8 cellular contexts compared by ENCODE assay signal in the genomic region with DNA sequence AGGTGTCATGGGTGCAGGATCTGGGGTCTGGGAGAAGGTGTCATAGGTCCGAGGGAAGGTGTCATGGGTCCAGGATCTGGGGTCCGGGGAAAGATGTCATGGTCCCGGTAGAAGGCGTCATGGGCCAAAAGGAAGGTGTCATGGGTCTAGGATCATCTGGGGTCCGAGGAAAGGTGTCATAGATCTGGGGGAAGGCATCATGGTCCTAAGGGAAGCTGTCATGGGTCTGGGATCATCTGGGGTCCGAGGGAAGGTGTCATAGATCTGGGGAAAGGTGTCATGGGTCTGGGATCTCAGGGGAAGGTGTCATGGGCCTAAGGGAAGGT. TPM values are rescaled to one million over a fixed set of nuclear protein-coding genes. Genes with fewer than 3 reads are reported as not detected.
DNase-seq lines count a peak whose midpoint lies in the region; ATAC-seq, FAIRE-seq and TF ChIP-seq lines count a peak whose summit lies in the region.

No MANE protein-coding gene starts in this region.

- WGBS in HepG2 (ENCODE audit: low lambda C conversion rate): 4% methylated on average over 6 of the region's 6 CpGs
- WGBS in testis, 2 donors: 38 to 48% methylated on average over 6 of the region's 6 CpGs

- H3K36me3 ChIP-seq in HepG2 (replicated peaks in 1 of 2; ENCODE audit: control insufficient read depth in 1 of 2, insufficient read depth in 2 of 2, low read length in 2 of 2) (0 out of 5 replicates have a peak, but pooled peaks cover 0 to 3% of the 10 kb centered on the region in 2 experiments), testis (ENCODE audit: low read depth, missing control alignments) (no peaks in the 10 kb centered on the region)

- H3K4me1 ChIP-seq in HepG2 (ENCODE audit: insufficient read depth, low read length) (peaks cover 59% of the 10 kb centered on the region), testis (peaks cover 33% of the 10 kb centered on the region)

- intact Hi-C loops in HepG2 (cut with micrococcal nuclease; ENCODE audit: unreplicated experiment): no loop called here
- intact Hi-C loops in testis (cut with DNase I; ENCODE audit: low total_unique reads): no loop called here

- no peak overlapping the region for H3K27ac ChIP-seq in HepG2 (ENCODE audit: extremely low read length, insufficient read depth, low read length)
- H3K27ac ChIP-seq in testis: no peak overlapping the region

- TF ChIP-seq EP300 in HepG2 (IDR thresholded peaks at IDR 0.05; ENCODE audit: low read depth in 2 of 2, low read length in 2 of 2) (no peak), HepG2 (CRISPR knock-in tag; IDR thresholded peaks at IDR 0.05; ENCODE audit: borderline replicate concordance) (no peak)

- no peaks in the 10 kb centered on the region for H3K27me3 Mint-ChIP-seq in activated CD4-positive, alpha-beta T cell treated with anti-CD3 and anti-CD28 coated beads, Interleukin-2, amount 10 ng/mL, durations not matched to agents 7 days and 5 days
- no peaks in the 10 kb centered on the region for H3K27me3 Mint-ChIP-seq in activated naive CD8-positive, alpha-beta T cell treated with anti-CD3 and anti-CD28 coated beads, Interleukin-2, amount 50 U/mL, for 24 hours

- no TSS peak for BruUV-seq in HepG2 (replicated peaks; lab: Mats Ljungman, UMichigan)

- TF ChIP-seq CTCF in HepG2 (CRISPR knock-in tag; IDR thresholded peaks at IDR 0.05) (no peak), testis (IDR thresholded peaks at IDR 0.05) (no peak)

- H3K27me3 ChIP-seq in HepG2 (ENCODE audit: control insufficient read depth in 1 of 2, insufficient read depth in 2 of 2, low read length in 2 of 2): no peaks in the 10 kb centered on the region
- H3K27me3 ChIP-seq in testis: no peaks in the 10 kb centered on the region

- TF ChIP-seq POLR2A in HepG2 (IDR thresholded peaks at IDR 0.05; ENCODE audit: insufficient read depth in 1 of 2, low read depth in 2 of 2, low read length in 2 of 2) (no peak), testis (IDR thresholded peaks at IDR 0.05) (no peak)

- H3K9ac ChIP-seq in HepG2 (ENCODE audit: insufficient read depth, low read depth, low read length): peak overlapping the region; percentile 82

- no peak overlapping the region for H2AFZ ChIP-seq in HepG2 (ENCODE audit: low read length)

- FAIRE-seq in HepG2 (lab: Jason Lieb, UNC): no peak

- peaks cover 14% of the 10 kb centered on the region; the same call in 1 of the 2 replicates for H4K20me1 ChIP-seq in HepG2 (ENCODE audit: insufficient read depth, low read length)

- H3K4me1 Mint-ChIP-seq in activated CD4-positive, alpha-beta T cell treated with anti-CD3 and anti-CD28 coated beads, Interleukin-2, amount 10 ng/mL, durations not matched to agents 7 days and 5 days: peaks cover 26% of the 10 kb centered on the region
- H3K4me1 Mint-ChIP-seq in activated naive CD8-positive, alpha-beta T cell treated with anti-CD3 and anti-CD28 coated beads, Interleukin-2, amount 50 U/mL, for 24 hours: peaks cover 23% of the 10 kb centered on the region

- in situ Hi-C loops in HepG2 (cut with HindIII; ENCODE audit: extremely low pct_ligation_motif_present, low pct_unique_long_range_greater_than_20kb) (no loop called here), KBM-7 (cut with MboI; ENCODE audit: low pct_unique_long_range_greater_than_20kb, low sequenced_read_pairs) (no loop called here)

- peaks cover 1% of the 10 kb centered on the region for H3K36me3 Mint-ChIP-seq in activated CD4-positive, alpha-beta T cell treated with anti-CD3 and anti-CD28 coated beads, Interleukin-2, amount 10 ng/mL, durations not matched to agents 7 days and 5 days (ENCODE audit: low read depth)
- peaks cover 13% of the 10 kb centered on the region for H3K36me3 Mint-ChIP-seq in activated naive CD8-positive, alpha-beta T cell treated with anti-CD3 and anti-CD28 coated beads, Interleukin-2, amount 50 U/mL, for 24 hours (ENCODE audit: low read depth)

- peak overlapping the region; percentile 90 for H3K4me2 ChIP-seq in HepG2 (ENCODE audit: low read depth, low read length)

- POLR2A ChIA-PET in activated CD4-positive, alpha-beta T cell treated with anti-CD3 and anti-CD28 coated beads, Interleukin-2, amount 10 ng/mL, durations not matched to agents 7 days and 5 days (lab: Charles Lee): no interaction called here
- POLR2A ChIA-PET in HepG2 (lab: Yijun Ruan, JAX): no interaction called here

- no peak for ATAC-seq in activated naive CD8-positive, alpha-beta T cell treated with anti-CD3 and anti-CD28 coated beads, Interleukin-2, amount 50 U/mL, for 24 hours
- no peak for ATAC-seq in HepG2

- H3K9me3 ChIP-seq in HepG2 (ENCODE audit: low read length): no peaks in the 10 kb centered on the region
- H3K9me3 ChIP-seq in testis: no peaks in the 10 kb centered on the region

- CTCF ChIA-PET in activated CD4-positive, alpha-beta T cell treated with anti-CD3 and anti-CD28 coated beads, Interleukin-2, amount 10 ng/mL, durations not matched to agents 7 days and 5 days (lab: Charles Lee): no interaction called here
- CTCF ChIA-PET in HepG2 (lab: Yijun Ruan, JAX; ENCODE audit: low intra/inter-chr PET ratio, low total read pairs): no interaction called here

- H3K4me3 ChIP-seq in HepG2 (replicated peaks in 1 of 3; ENCODE audit: insufficient read depth in 1 of 3, low read depth in 2 of 3, low read length in 3 of 3) (peak overlapping the region; percentile 63 to 80 (median 80)), testis (peak overlapping the region; percentile 75 to 81)

- peaks cover 46% of the 10 kb centered on the region for H3K79me2 ChIP-seq in HepG2 (ENCODE audit: insufficient read depth, low read length)

- H3K27ac Mint-ChIP-seq in activated CD4-positive, alpha-beta T cell treated with anti-CD3 and anti-CD28 coated beads, Interleukin-2, amount 10 ng/mL, durations not matched to agents 7 days and 5 days: peak overlapping the region; percentile 83
- peak overlapping the region; percentile 66 for H3K27ac Mint-ChIP-seq in activated naive CD8-positive, alpha-beta T cell treated with anti-CD3 and anti-CD28 coated beads, Interleukin-2, amount 50 U/mL, for 24 hours

- H3K9me3 Mint-ChIP-seq in activated CD4-positive, alpha-beta T cell treated with anti-CD3 and anti-CD28 coated beads, Interleukin-2, amount 10 ng/mL, durations not matched to agents 7 days and 5 days: no peaks in the 10 kb centered on the region
- no peaks in the 10 kb centered on the region for H3K9me3 Mint-ChIP-seq in activated naive CD8-positive, alpha-beta T cell treated with anti-CD3 and anti-CD28 coated beads, Interleukin-2, amount 50 U/mL, for 24 hours

- no peak for DNase-seq in activated CD4-positive, alpha-beta T cell treated with anti-CD3 and anti-CD28 coated beads, Interleukin-2, amount 10 ng/mL, durations not matched to agents 7 days and 5 days
- DNase-seq in activated CD4-positive, alpha-beta T cell treated with anti-CD3 and anti-CD28 coated beads for 4 hours: no peak
- DNase-seq in activated naive CD8-positive, alpha-beta T cell treated with anti-CD3 and anti-CD28 coated beads, Interleukin-2, amount 50 U/mL, for 24 hours: no peak
- DNase-seq in HepG2 (ENCODE audit: low spot score): no peak
- DNase-seq in testis: no peak
- DNase-seq in KBM-7: no peak
- DNase-seq in effector CD4-positive, alpha-beta T cell: no peak
- DNase-seq in NCI-H2029 (lab: John Stamatoyannopoulos, UW): no peak

- TF ChIP-seq RAD21 in HepG2 (CRISPR knock-in tag; IDR thresholded peaks at IDR 0.05): no peak

- peak overlapping the region; percentile 81 for H3K4me3 Mint-ChIP-seq in activated CD4-positive, alpha-beta T cell treated with anti-CD3 and anti-CD28 coated beads, Interleukin-2, amount 10 ng/mL, durations not matched to agents 7 days and 5 days
- peak overlapping the region; percentile 81 for H3K4me3 Mint-ChIP-seq in activated naive CD8-positive, alpha-beta T cell treated with anti-CD3 and anti-CD28 coated beads, Interleukin-2, amount 50 U/mL, for 24 hours

RNA-seq across cellular contexts. Expression of a gene that starts 1.0 kb away (rescaled TPM):
- total RNA-seq in activated CD4-positive, alpha-beta T cell treated with anti-CD3 and anti-CD28 coated beads, Interleukin-2, amount 10 ng/mL, durations not matched to agents 7 days and 5 days: 10 to 100 TPM; 13.3 to 17.6 TPM
- 8.2 and 11.5 TPM in 2 replicates for total RNA-seq in HepG2 (2016; rRNA removed; fragmentation: Illumina TruSeq; extraction: Trizol)
- total RNA-seq in HepG2 (2016; cell fraction: cytosol; rRNA removed; fragmentation: Illumina TruSeq; extraction: Trizol; ENCODE audit: low read depth): 3.9 TPM in 2 replicates
- total RNA-seq in HepG2 (2016; cell fraction: insoluble cytoplasmic fraction; rRNA removed; fragmentation: Illumina TruSeq; extraction: Trizol): 7.7 and 10.5 TPM in 2 replicates
- total RNA-seq in HepG2 (2016; cell fraction: membrane; rRNA removed; fragmentation: Illumina TruSeq; extraction: Trizol): 9.2 and 9.7 TPM in 2 replicates
- 6.0 and 7.3 TPM in 2 replicates for total RNA-seq in HepG2 (2016; cell fraction: nucleus; rRNA removed; fragmentation: Illumina TruSeq; extraction: Trizol)
- polyA plus RNA-seq in HepG2 (2011; rRNA removed): 7.7 and 10.6 TPM in 2 replicates
- polyA plus RNA-seq in HepG2 (2011; cell fraction: cytosol; rRNA removed): 6.0 and 10.4 TPM in 2 replicates
- polyA plus RNA-seq in HepG2 (2011; cell fraction: nucleus; rRNA removed): 25.9 TPM in 2 replicates
- 7.0 and 9.0 TPM in 2 replicates for polyA plus RNA-seq in HepG2 (2012)
- 2.5 and 2.9 TPM in 2 replicates for polyA plus RNA-seq in HepG2 (2016; cell fraction: cytosol; fragmentation: Illumina TruSeq; extraction: Trizol; ENCODE audit: low read depth)
- 8.9 and 11.2 TPM in 2 replicates for polyA plus RNA-seq in HepG2 (2016; cell fraction: insoluble cytoplasmic fraction; fragmentation: Illumina TruSeq; extraction: Trizol; ENCODE audit: low read depth)
- polyA plus RNA-seq in HepG2 (2016; cell fraction: membrane; fragmentation: Illumina TruSeq; extraction: Trizol; ENCODE audit: low read depth): 6.5 and 6.8 TPM in 2 replicates
- polyA plus RNA-seq in HepG2 (2016; cell fraction: nucleus; fragmentation: Illumina TruSeq; extraction: Trizol; ENCODE audit: insufficient read depth, low read depth): 20.2 and 22.4 TPM in 2 replicates
- polyA minus RNA-seq in HepG2 (2011; rRNA and poly(A)+ RNA removed; ENCODE audit: low replicate concordance): 15.3 and 16.9 TPM in 2 replicates
- 5.5 and 7.3 TPM in 2 replicates for polyA minus RNA-seq in HepG2 (2011; cell fraction: cytosol; rRNA and poly(A)+ RNA removed)
- 3.4 and 4.0 TPM in 2 replicates for polyA minus RNA-seq in HepG2 (2011; cell fraction: nucleus; rRNA and poly(A)+ RNA removed)
- total RNA-seq in testis: 10 to 100 TPM; 47.9 to 51.2 TPM
- polyA plus RNA-seq in testis (ENCODE audit: insufficient read depth, low read depth, low replicate concordance): 27.6 TPM

RNA-seq across cellular contexts. Expression of a gene that starts 21.1 kb away (rescaled TPM):
- total RNA-seq in activated CD4-positive, alpha-beta T cell treated with anti-CD3 and anti-CD28 coated beads, Interleukin-2, amount 10 ng/mL, durations not matched to agents 7 days and 5 days: 10 to 100 TPM; 44.5 to 46.1 TPM
- total RNA-seq in HepG2 (2016; rRNA removed; fragmentation: Illumina TruSeq; extraction: Trizol): 8.4 and 19.7 TPM in 2 replicates
- total RNA-seq in HepG2 (2016; cell fraction: cytosol; rRNA removed; fragmentation: Illumina TruSeq; extraction: Trizol; ENCODE audit: low read depth): 7.5 and 10.0 TPM in 2 replicates
- total RNA-seq in HepG2 (2016; cell fraction: insoluble cytoplasmic fraction; rRNA removed; fragmentation: Illumina TruSeq; extraction: Trizol): 7.4 and 18.9 TPM in 2 replicates
- 13.0 and 18.2 TPM in 2 replicates for total RNA-seq in HepG2 (2016; cell fraction: membrane; rRNA removed; fragmentation: Illumina TruSeq; extraction: Trizol)
- 16.8 and 19.0 TPM in 2 replicates for total RNA-seq in HepG2 (2016; cell fraction: nucleus; rRNA removed; fragmentation: Illumina TruSeq; extraction: Trizol)
- 7.7 and 13.6 TPM in 2 replicates for polyA plus RNA-seq in HepG2 (2011; rRNA removed)
- polyA plus RNA-seq in HepG2 (2011; cell fraction: cytosol; rRNA removed): 7.2 and 11.6 TPM in 2 replicates
- 70.8 and 80.2 TPM in 2 replicates for polyA plus RNA-seq in HepG2 (2011; cell fraction: nucleus; rRNA removed)
- polyA plus RNA-seq in HepG2 (2012): 6.7 and 8.5 TPM in 2 replicates
- 6.3 and 7.2 TPM in 2 replicates for polyA plus RNA-seq in HepG2 (2016; cell fraction: cytosol; fragmentation: Illumina TruSeq; extraction: Trizol; ENCODE audit: low read depth)
- 6.9 and 8.3 TPM in 2 replicates for polyA plus RNA-seq in HepG2 (2016; cell fraction: insoluble cytoplasmic fraction; fragmentation: Illumina TruSeq; extraction: Trizol; ENCODE audit: low read depth)
- 10.4 and 10.8 TPM in 2 replicates for polyA plus RNA-seq in HepG2 (2016; cell fraction: membrane; fragmentation: Illumina TruSeq; extraction: Trizol; ENCODE audit: low read depth)
- 31.7 and 36.7 TPM in 2 replicates for polyA plus RNA-seq in HepG2 (2016; cell fraction: nucleus; fragmentation: Illumina TruSeq; extraction: Trizol; ENCODE audit: insufficient read depth, low read depth)
- polyA minus RNA-seq in HepG2 (2011; rRNA and poly(A)+ RNA removed; ENCODE audit: low replicate concordance): 38.0 and 89.1 TPM in 2 replicates
- 8.1 and 11.1 TPM in 2 replicates for polyA minus RNA-seq in HepG2 (2011; cell fraction: cytosol; rRNA and poly(A)+ RNA removed)
- 13.6 and 14.0 TPM in 2 replicates for polyA minus RNA-seq in HepG2 (2011; cell fraction: nucleus; rRNA and poly(A)+ RNA removed)
- 100 to 1,000 TPM in 1 of 2 donors, 10 to 100 TPM in 1; 95.4 to 123 TPM for total RNA-seq in testis
- 80.5 TPM for polyA plus RNA-seq in testis (ENCODE audit: insufficient read depth, low read depth, low replicate concordance)

RNA-seq across cellular contexts. Expression of a gene that starts 24.0 kb away (rescaled TPM):
- total RNA-seq in activated CD4-positive, alpha-beta T cell treated with anti-CD3 and anti-CD28 coated beads, Interleukin-2, amount 10 ng/mL, durations not matched to agents 7 days and 5 days: 1 to 10 TPM; 1.9 to 2.7 TPM
- total RNA-seq in HepG2 (2016; rRNA removed; fragmentation: Illumina TruSeq; extraction: Trizol): 0.40 and 0.48 TPM in 2 replicates
- not detected in 2 replicates for total RNA-seq in HepG2 (2016; cell fraction: cytosol; rRNA removed; fragmentation: Illumina TruSeq; extraction: Trizol; ENCODE audit: low read depth)
- 0.33 and 0.45 TPM in 2 replicates for total RNA-seq in HepG2 (2016; cell fraction: insoluble cytoplasmic fraction; rRNA removed; fragmentation: Illumina TruSeq; extraction: Trizol)
- total RNA-seq in HepG2 (2016; cell fraction: membrane; rRNA removed; fragmentation: Illumina TruSeq; extraction: Trizol): 0.10 and 0.22 TPM in 2 replicates
- total RNA-seq in HepG2 (2016; cell fraction: nucleus; rRNA removed; fragmentation: Illumina TruSeq; extraction: Trizol): 0.22 TPM in 1 of 2 replicates, not detected in the other
- polyA plus RNA-seq in HepG2 (2011; rRNA removed): 0.59 and 1.1 TPM in 2 replicates
- 0.71 and 1.2 TPM in 2 replicates for polyA plus RNA-seq in HepG2 (2011; cell fraction: cytosol; rRNA removed)
- 1.3 and 1.7 TPM in 2 replicates for polyA plus RNA-seq in HepG2 (2011; cell fraction: nucleus; rRNA removed)
- 1.4 and 1.5 TPM in 2 replicates for polyA plus RNA-seq in HepG2 (2012)
- polyA plus RNA-seq in HepG2 (2016; cell fraction: cytosol; fragmentation: Illumina TruSeq; extraction: Trizol; ENCODE audit: low read depth): 0.09 TPM in 1 of 2 replicates, not detected in the other
- polyA plus RNA-seq in HepG2 (2016; cell fraction: insoluble cytoplasmic fraction; fragmentation: Illumina TruSeq; extraction: Trizol; ENCODE audit: low read depth): 0.26 TPM in 2 replicates
- not detected in 2 replicates for polyA plus RNA-seq in HepG2 (2016; cell fraction: membrane; fragmentation: Illumina TruSeq; extraction: Trizol; ENCODE audit: low read depth)
- not detected in 2 replicates for polyA plus RNA-seq in HepG2 (2016; cell fraction: nucleus; fragmentation: Illumina TruSeq; extraction: Trizol; ENCODE audit: insufficient read depth, low read depth)
- 1.4 TPM in 1 of 2 replicates, not detected in the other for polyA minus RNA-seq in HepG2 (2011; rRNA and poly(A)+ RNA removed; ENCODE audit: low replicate concordance)
- 0.40 and 0.88 TPM in 2 replicates for polyA minus RNA-seq in HepG2 (2011; cell fraction: cytosol; rRNA and poly(A)+ RNA removed)
- polyA minus RNA-seq in HepG2 (2011; cell fraction: nucleus; rRNA and poly(A)+ RNA removed): 0.13 and 0.25 TPM in 2 replicates
- total RNA-seq in testis: 1 to 10 TPM; 4.5 TPM
- 3.0 TPM for polyA plus RNA-seq in testis (ENCODE audit: insufficient read depth, low read depth, low replicate concordance)

RNA-seq across cellular contexts. Expression of a gene that starts 30.6 kb away (rescaled TPM):
- total RNA-seq in activated CD4-positive, alpha-beta T cell treated with anti-CD3 and anti-CD28 coated beads, Interleukin-2, amount 10 ng/mL, durations not matched to agents 7 days and 5 days: not detected
- total RNA-seq in HepG2 (2016; rRNA removed; fragmentation: Illumina TruSeq; extraction: Trizol) (0.07 TPM in 1 of 2 replicates, not detected in the other), testis (1 to 10 TPM; 5.0 to 7.2 TPM)
- total RNA-seq in HepG2 (2016; cell fraction: cytosol; rRNA removed; fragmentation: Illumina TruSeq; extraction: Trizol; ENCODE audit: low read depth): not detected in 2 replicates
- not detected in 2 replicates for total RNA-seq in HepG2 (2016; cell fraction: insoluble cytoplasmic fraction; rRNA removed; fragmentation: Illumina TruSeq; extraction: Trizol)
- not detected in 2 replicates for total RNA-seq in HepG2 (2016; cell fraction: membrane; rRNA removed; fragmentation: Illumina TruSeq; extraction: Trizol)
- total RNA-seq in HepG2 (2016; cell fraction: nucleus; rRNA removed; fragmentation: Illumina TruSeq; extraction: Trizol): not detected in 2 replicates
- polyA plus RNA-seq in HepG2 (2011; rRNA removed) (0.16 and 0.38 TPM in 2 replicates), testis (ENCODE audit: insufficient read depth, low read depth, low replicate concordance) (1.7 TPM)
- polyA plus RNA-seq in HepG2 (2011; cell fraction: cytosol; rRNA removed): 0.23 and 0.28 TPM in 2 replicates
- polyA plus RNA-seq in HepG2 (2011; cell fraction: nucleus; rRNA removed): 0.81 and 1.2 TPM in 2 replicates
- polyA plus RNA-seq in HepG2 (2012): 0.63 and 0.74 TPM in 2 replicates
- polyA plus RNA-seq in HepG2 (2016; cell fraction: cytosol; fragmentation: Illumina TruSeq; extraction: Trizol; ENCODE audit: low read depth): not detected in 2 replicates
- not detected in 2 replicates for polyA plus RNA-seq in HepG2 (2016; cell fraction: insoluble cytoplasmic fraction; fragmentation: Illumina TruSeq; extraction: Trizol; ENCODE audit: low read depth)
- not detected in 2 replicates for polyA plus RNA-seq in HepG2 (2016; cell fraction: membrane; fragmentation: Illumina TruSeq; extraction: Trizol; ENCODE audit: low read depth)
- polyA plus RNA-seq in HepG2 (2016; cell fraction: nucleus; fragmentation: Illumina TruSeq; extraction: Trizol; ENCODE audit: insufficient read depth, low read depth): not detected in 2 replicates
- 0.12 TPM in 1 of 2 replicates, not detected in the other for polyA minus RNA-seq in HepG2 (2011; rRNA and poly(A)+ RNA removed; ENCODE audit: low replicate concordance)
- 0.35 and 0.40 TPM in 2 replicates for polyA minus RNA-seq in HepG2 (2011; cell fraction: cytosol; rRNA and poly(A)+ RNA removed)
- polyA minus RNA-seq in HepG2 (2011; cell fraction: nucleus; rRNA and poly(A)+ RNA removed): not detected in 2 replicates

RNA-seq across cellular contexts. Expression of a gene that starts 39.9 kb away (rescaled TPM):
- total RNA-seq in activated CD4-positive, alpha-beta T cell treated with anti-CD3 and anti-CD28 coated beads, Interleukin-2, amount 10 ng/mL, durations not matched to agents 7 days and 5 days: 1 to 10 TPM; 1.8 to 2.7 TPM
- 2.4 and 4.9 TPM in 2 replicates for total RNA-seq in HepG2 (2016; rRNA removed; fragmentation: Illumina TruSeq; extraction: Trizol)
- 0.61 and 0.88 TPM in 2 replicates for total RNA-seq in HepG2 (2016; cell fraction: cytosol; rRNA removed; fragmentation: Illumina TruSeq; extraction: Trizol; ENCODE audit: low read depth)
- total RNA-seq in HepG2 (2016; cell fraction: insoluble cytoplasmic fraction; rRNA removed; fragmentation: Illumina TruSeq; extraction: Trizol): 2.1 and 4.8 TPM in 2 replicates
- total RNA-seq in HepG2 (2016; cell fraction: membrane; rRNA removed; fragmentation: Illumina TruSeq; extraction: Trizol): 1.1 and 1.8 TPM in 2 replicates
- 3.0 and 3.4 TPM in 2 replicates for total RNA-seq in HepG2 (2016; cell fraction: nucleus; rRNA removed; fragmentation: Illumina TruSeq; extraction: Trizol)
- polyA plus RNA-seq in HepG2 (2011; rRNA removed): 1.7 and 2.9 TPM in 2 replicates
- polyA plus RNA-seq in HepG2 (2011; cell fraction: cytosol; rRNA removed): 2.6 and 4.2 TPM in 2 replicates
- 4.0 and 4.2 TPM in 2 replicates for polyA plus RNA-seq in HepG2 (2011; cell fraction: nucleus; rRNA removed)
- polyA plus RNA-seq in HepG2 (2012): 1.7 and 2.2 TPM in 2 replicates
- 0.58 and 0.66 TPM in 2 replicates for polyA plus RNA-seq in HepG2 (2016; cell fraction: cytosol; fragmentation: Illumina TruSeq; extraction: Trizol; ENCODE audit: low read depth)
- polyA plus RNA-seq in HepG2 (2016; cell fraction: insoluble cytoplasmic fraction; fragmentation: Illumina TruSeq; extraction: Trizol; ENCODE audit: low read depth): 2.6 and 2.7 TPM in 2 replicates
- polyA plus RNA-seq in HepG2 (2016; cell fraction: membrane; fragmentation: Illumina TruSeq; extraction: Trizol; ENCODE audit: low read depth): 0.93 and 1.1 TPM in 2 replicates
- polyA plus RNA-seq in HepG2 (2016; cell fraction: nucleus; fragmentation: Illumina TruSeq; extraction: Trizol; ENCODE audit: insufficient read depth, low read depth): 5.9 and 6.7 TPM in 2 replicates
- 3.9 and 5.4 TPM in 2 replicates for polyA minus RNA-seq in HepG2 (2011; rRNA and poly(A)+ RNA removed; ENCODE audit: low replicate concordance)
- 3.1 and 4.6 TPM in 2 replicates for polyA minus RNA-seq in HepG2 (2011; cell fraction: cytosol; rRNA and poly(A)+ RNA removed)
- 1.0 and 1.7 TPM in 2 replicates for polyA minus RNA-seq in HepG2 (2011; cell fraction: nucleus; rRNA and poly(A)+ RNA removed)
- 10 to 100 TPM in 1 of 2 donors, 1 to 10 TPM in 1; 3.5 to 10.5 TPM for total RNA-seq in testis
- 1.1 TPM for polyA plus RNA-seq in testis (ENCODE audit: insufficient read depth, low read depth, low replicate concordance)
